In genomic region chr12:15130521-15130920, GRCh38 we compare ENCODE assay signal across 15 cellular contexts.
DNase-seq lines count a peak whose midpoint lies in the region; TF ChIP-seq lines count a peak whose summit lies in the region.
"Had no signal": no experiment of that assay in that cellular context is flagged by ENCODE, and none has a peak within 500 bp of the region (broad histone marks: within the 10 kb centered on the region; RNA-seq: fewer than 3 reads in every experiment).

No MANE protein-coding gene starts in this region.

- no peaks in the 10 kb centered on the region for H3K9me3 Mint-ChIP-seq in glutamatergic neuron (ENCODE audit: unreplicated experiment)
- H3K9me3 Mint-ChIP-seq: H9 had no signal

- TF ChIP-seq CTCF in HFF-Myc (IDR thresholded peaks at IDR 0.05; ENCODE audit: low read depth, low read length, missing control alignments): no peak
- TF ChIP-seq CTCF in fibroblast of mammary gland (conservative IDR thresholded peaks at IDR 0.05; ENCODE audit: control insufficient read depth, insufficient read depth, low read depth, low read length): no peak
- TF ChIP-seq CTCF in glutamatergic neuron (IDR thresholded peaks at IDR 0.05; ENCODE audit: partially characterized antibody, unreplicated experiment): no peak
- no peak for TF ChIP-seq CTCF in GM20000 (IDR thresholded peaks at IDR 0.05; ENCODE audit: extremely low read depth, missing control alignments)

- no peak overlapping the region for H3K4me2 ChIP-seq in skeletal muscle satellite cell (ENCODE audit: low read length)
- H3K4me2 ChIP-seq: BLaER1 treated with 17β-estradiol and CSF1 and Interleukin-3, amounts not matched to agents 10 nM and 100 nM had no signal

- DNase-seq in HFF-Myc (ENCODE audit: extremely low read depth, low read depth) (peak; percentile 22), fibroblast of mammary gland (ENCODE audit: low read depth) (peak; percentile 59), glutamatergic neuron (no peak), GM20000 (ENCODE audit: low spot score) (no peak), UCSD-AML1 (lab: John Stamatoyannopoulos, UW; ENCODE audit: unreplicated experiment) (no peak)
- no peak for DNase-seq in stimulated activated CD4-positive, alpha-beta T cell treated with anti-CD3 and anti-CD28 coated beads, Interleukin-4, amount 100 ng/mL, for 4 hours
- DNase-seq: 8988T; ACHN; CD4-positive, CD25-positive, alpha-beta regulatory T cell; DMS53; GF-D8; GOT3; H9 had no signal

- no peaks in the 10 kb centered on the region for H3K36me3 Mint-ChIP-seq in glutamatergic neuron (ENCODE audit: unreplicated experiment)
- H3K36me3 Mint-ChIP-seq: CD4-positive, CD25-positive, alpha-beta regulatory T cell had no signal

- peak overlapping the region; percentile 6 for H3K9ac ChIP-seq in skeletal muscle satellite cell (ENCODE audit: low read depth, low read length)
- H3K9ac ChIP-seq: BLaER1 treated with 17β-estradiol and CSF1 and Interleukin-3, amounts not matched to agents 10 nM and 100 nM had no signal

- no peaks in the 10 kb centered on the region for H3K27me3 Mint-ChIP-seq in glutamatergic neuron (ENCODE audit: unreplicated experiment)

- H3K9me3 ChIP-seq in skeletal muscle satellite cell (replicated peaks; ENCODE audit: low read length): no peaks in the 10 kb centered on the region
- H3K9me3 ChIP-seq: BLaER1 treated with 17β-estradiol and CSF1 and Interleukin-3, amounts not matched to agents 10 nM and 100 nM had no signal

- peak overlapping the region; percentile 40 for H3K4me3 Mint-ChIP-seq in glutamatergic neuron (ENCODE audit: unreplicated experiment)
- H3K4me3 Mint-ChIP-seq: CD4-positive, CD25-positive, alpha-beta regulatory T cell; H9 had no signal

- H3K36me3 ChIP-seq in skeletal muscle satellite cell (ENCODE audit: insufficient read depth, low read length): no peaks in the 10 kb centered on the region
- H3K36me3 ChIP-seq: BLaER1 treated with 17β-estradiol and CSF1 and Interleukin-3, amounts not matched to agents 10 nM and 100 nM had no signal

- peaks cover 17% of the 10 kb centered on the region for H3K4me1 ChIP-seq in skeletal muscle satellite cell (ENCODE audit: control insufficient read depth, insufficient read depth, low read length)
- H3K4me1 ChIP-seq: BLaER1 treated with 17β-estradiol and CSF1 and Interleukin-3, amounts not matched to agents 10 nM and 100 nM had no signal

- H3K27ac Mint-ChIP-seq in glutamatergic neuron (ENCODE audit: unreplicated experiment): peak overlapping the region; percentile 75
- H3K27ac Mint-ChIP-seq: CD4-positive, CD25-positive, alpha-beta regulatory T cell; H9 had no signal

- H3K27me3 ChIP-seq in skeletal muscle satellite cell (ENCODE audit: control insufficient read depth, insufficient read depth, low read length): no peaks in the 10 kb centered on the region
- H3K27me3 ChIP-seq: BLaER1 treated with 17β-estradiol and CSF1 and Interleukin-3, amounts not matched to agents 10 nM and 100 nM had no signal

- H3K4me1 Mint-ChIP-seq in glutamatergic neuron (ENCODE audit: low read depth, unreplicated experiment): peaks cover 7% of the 10 kb centered on the region
- H3K4me1 Mint-ChIP-seq: CD4-positive, CD25-positive, alpha-beta regulatory T cell; H9 had no signal

- H3K4me3 ChIP-seq in HFF-Myc (replicated peaks; ENCODE audit: low read depth, low read length) (no peak overlapping the region), fibroblast of mammary gland (ENCODE audit: control insufficient read depth, low read depth, low read length) (no peak overlapping the region), skeletal muscle satellite cell (ENCODE audit: low read length) (no peak overlapping the region)
- H3K4me3 ChIP-seq: BLaER1 treated with 17β-estradiol and CSF1 and Interleukin-3, amounts not matched to agents 10 nM and 100 nM had no signal

Comparison
In these comparisons a context has a peak if more than half of its experiments do, and no peak if none do; other contexts are left out.
1. DNase-seq: peak in HFF-Myc (single experiment) and fibroblast of mammary gland (single experiment); none in glutamatergic neuron (single experiment), GM20000 (single experiment), UCSD-AML1 (single experiment) and stimulated activated CD4-positive, alpha-beta T cell treated with anti-CD3 and anti-CD28 coated beads, Interleukin-4, amount 100 ng/mL, for 4 hours (0 of 2).